In genomic region chr19:54473071-54473941, GRCh38 we compare ENCODE assay signal across 8 cellular contexts. TPM values are rescaled to one million over a fixed set of nuclear protein-coding genes. Genes with fewer than 3 reads are reported as not detected.
DNase-seq lines count a peak whose midpoint lies in the region; ATAC-seq and TF ChIP-seq lines count a peak whose summit lies in the region.

CDC42EP5 (minus strand) TSS chr19:54473296; CDS start chr19:54465547, 7,749 bp downstream.

- H4K20me1 ChIP-seq in PC-3 (ENCODE audit: low read length) = no peaks in the 10 kb centered on the region

- ATAC-seq in PC-3 = peak; percentile 36

- peaks cover 24% of the 10 kb centered on the region for H3K27me3 ChIP-seq in PC-3 (ENCODE audit: low read length)
- H3K27me3 ChIP-seq in mucosa of stomach (ENCODE audit: control insufficient read depth, insufficient read depth, low read length) = peaks cover 8% of the 10 kb centered on the region

- no peaks in the 10 kb centered on the region for H3K36me3 ChIP-seq in PC-3 (ENCODE audit: low read depth, low read length)
- no peaks in the 10 kb centered on the region for H3K36me3 ChIP-seq in mucosa of stomach (ENCODE audit: control insufficient read depth, insufficient read depth, low read length)

- H3K4me2 ChIP-seq in PC-3 (ENCODE audit: low read length) = peak within 1 kb of the TSS; percentile 36

- peak within 1 kb of the TSS; percentile 61; the same call in 1 of the 2 replicates for H2AFZ ChIP-seq in PC-3 (ENCODE audit: low read length)

- TF ChIP-seq CTCF in PC-3 (conservative IDR thresholded peaks at IDR 0.05; ENCODE audit: low read depth, low read length) (no peak), epithelial cell of esophagus (IDR thresholded peaks at IDR 0.05; ENCODE audit: insufficient read depth, low read depth, low read length, missing control alignments) (no peak)

- no peaks in the 10 kb centered on the region for H3F3A ChIP-seq in PC-3 (ENCODE audit: low read length, unreplicated experiment)

- no peak within 1 kb of the TSS for H3K9ac ChIP-seq in PC-3 (ENCODE audit: low read length)
- H3K9ac ChIP-seq in mucosa of stomach (ENCODE audit: low read length) = peak within 1 kb of the TSS; percentile 83

- intact Hi-C loops in PC-3 (cut with micrococcal nuclease) = no loop called here

- H3K4me1 ChIP-seq in PC-3 (ENCODE audit: insufficient read depth, low read length) (peaks cover 13% of the 10 kb centered on the region; the same call in 1 of the 2 replicates), mucosa of stomach (ENCODE audit: control insufficient read depth, insufficient read depth, low read length) (peaks cover 31% of the 10 kb centered on the region)

- no peaks in the 10 kb centered on the region for H3K79me2 ChIP-seq in PC-3 (ENCODE audit: low read length)

- H3K27ac ChIP-seq in PC-3 (ENCODE audit: low read length) = no peak within 1 kb of the TSS
- no peak within 1 kb of the TSS for H3K27ac ChIP-seq in caudate nucleus (ENCODE audit: low read depth, low read length)

- H3K9me3 ChIP-seq in PC-3 (ENCODE audit: low read length) (no peaks in the 10 kb centered on the region), mucosa of stomach (ENCODE audit: control insufficient read depth, low read length) (no peaks in the 10 kb centered on the region)

- DNase-seq in AG20443 (ENCODE audit: low spot score) (peak; percentile 96), PC-3 (no peak), epithelial cell of esophagus (ENCODE audit: low read depth) (peak; percentile 51), caudate nucleus (lab: John Stamatoyannopoulos, UW) (no peak), T1000 (lab: John Stamatoyannopoulos, UW) (no peak)
- no peak for DNase-seq in stimulated activated naive CD4-positive, alpha-beta T cell treated with Interleukin-2 at 50 U/mL for 16 hours (lab: John Stamatoyannopoulos, UW)
- DNase-seq in activated CD4-positive, CD25-positive, alpha-beta regulatory T cell (lab: John Stamatoyannopoulos, UW) = no peak

- H3K4me3 ChIP-seq in PC-3 (ENCODE audit: low read length) = no peak within 1 kb of the TSS
- H3K4me3 ChIP-seq in epithelial cell of esophagus (ENCODE audit: low read length) = peak within 1 kb of the TSS; percentile 52
- peak within 1 kb of the TSS; percentile 7 for H3K4me3 ChIP-seq in mucosa of stomach (ENCODE audit: low read length)

- POLR2A ChIA-PET in PC-3 (lab: Charles Lee; ENCODE audit: unreplicated experiment) = interaction anchor here (0.7 kb wide), 1 partner anchor 111 kb away, joined by 4 read pairs; no protein-coding TSS in a partner anchor

- H3K9me2 ChIP-seq in PC-3 (replicated peaks; ENCODE audit: low read length) = no peaks in the 10 kb centered on the region

- BruUV-seq in PC-3 (replicated peaks; lab: Mats Ljungman, UMichigan) = no TSS peak

- CTCF ChIA-PET in PC-3 (lab: Charles Lee) = no interaction called here

RNA-seq across cellular contexts. Expression of gene CDC42EP5, which starts in this region (rescaled TPM):
- total RNA-seq in PC-3 (2014; rRNA removed) = 0.73 and 1.4 TPM in 2 replicates

Comparison
In these comparisons a context has a peak if more than half of its experiments do, and no peak if none do; other contexts are left out.
1. DNase-seq: peak in AG20443 (single experiment) and epithelial cell of esophagus (single experiment); none in PC-3 (single experiment), stimulated activated naive CD4-positive, alpha-beta T cell treated with Interleukin-2 at 50 U/mL for 16 hours (single experiment), caudate nucleus (0 of 61), activated CD4-positive, CD25-positive, alpha-beta regulatory T cell (0 of 4) and T1000 (single experiment).